Comparison of ENCODE assay signal across 19 cellular contexts in genomic region chr17:49819118-49819517, GRCh38. TPM values are rescaled to one million over a fixed set of nuclear protein-coding genes. Genes with fewer than 3 reads are reported as not detected.
DNase-seq lines count a peak whose midpoint lies in the region; ATAC-seq and TF ChIP-seq lines count a peak whose summit lies in the region.
"Had no signal": no experiment of that assay in that cellular context is flagged by ENCODE, and none has a peak within 500 bp of the region (broad histone marks: within the 10 kb centered on the region; RNA-seq: fewer than 3 reads in every experiment).

No MANE protein-coding gene starts in this region.

- H3K4ac ChIP-seq in H9 (ENCODE audit: low read depth, low read length): no peak overlapping the region
- no peak overlapping the region for H3K4ac ChIP-seq in mesendoderm (ENCODE audit: low read depth, low read length)

- H2BK15ac ChIP-seq in H9 (ENCODE audit: low read depth, low read length): 0 out of 2 replicates have a peak overlapping the region, but pooled peaks have one; percentile 55
- no peak overlapping the region for H2BK15ac ChIP-seq in mesendoderm (replicated peaks; ENCODE audit: low read depth)

- H3K23ac ChIP-seq in H9 (ENCODE audit: insufficient read length, low read depth, low read length) (no peak overlapping the region), mesendoderm (ENCODE audit: low read length) (no peak overlapping the region)

- no peaks in the 10 kb centered on the region for H3K27me3 ChIP-seq in H9 (ENCODE audit: insufficient read depth, low read length)
- H3K27me3 ChIP-seq in mesendoderm (ENCODE audit: insufficient read depth, low read length, poor library complexity): no peaks in the 10 kb centered on the region
- H3K27me3 ChIP-seq: foreskin keratinocyte, right atrium auricular region, uterus had no signal

- peaks cover 5% of the 10 kb centered on the region for H3K79me1 ChIP-seq in H9 (ENCODE audit: insufficient read depth, low read depth, low read length, poor library complexity, severe bottlenecking)
- H3K79me1 ChIP-seq in mesendoderm (ENCODE audit: low read length): peaks cover 13% of the 10 kb centered on the region

- no peak overlapping the region for H4K91ac ChIP-seq in H9 (ENCODE audit: insufficient read length, low read depth, low read length)

- H3K4me1 ChIP-seq in H9 (ENCODE audit: insufficient read depth, low read length): peaks cover 15% of the 10 kb centered on the region; the same call in 1 of the 2 replicates
- H3K4me1 ChIP-seq in mesendoderm (ENCODE audit: control insufficient read depth, low read depth, low read length): peaks cover 9% of the 10 kb centered on the region
- H3K4me1 ChIP-seq: uterus had no signal

- H3K36me3 ChIP-seq in mesendoderm (ENCODE audit: control insufficient read depth, insufficient read depth, low read length): peaks cover 6% of the 10 kb centered on the region
- H3K36me3 ChIP-seq: uterus had no signal

- H2AK5ac ChIP-seq in H9 (ENCODE audit: insufficient read length, low read length) (no peak overlapping the region), mesendoderm (ENCODE audit: low read length) (no peak overlapping the region)

- no peak for ATAC-seq in HG03457 (IDR thresholded peaks at IDR 0.05; ENCODE audit: unreplicated experiment)
- ATAC-seq: foreskin keratinocyte, HCT116, left lobe of liver had no signal

- TF ChIP-seq CTCF in H9 (conservative IDR thresholded peaks at IDR 0.05): no peak

- no peak overlapping the region for H3T11ph ChIP-seq in H9 (ENCODE audit: low read length)

- no peak overlapping the region for H3K4me2 ChIP-seq in H9 (ENCODE audit: insufficient read depth, insufficient read length, low read length)
- no peak overlapping the region for H3K4me2 ChIP-seq in mesendoderm (ENCODE audit: low read length)

- no peak overlapping the region for H4K5ac ChIP-seq in H9 (ENCODE audit: insufficient read length, low read depth, low read length)
- H4K5ac ChIP-seq in mesendoderm (ENCODE audit: low read length): no peak overlapping the region

- peaks cover 64 to 65% of the 10 kb centered on the region in 2 experiments for H3K4me1 Mint-ChIP-seq in H9
- peaks cover 26% of the 10 kb centered on the region for H3K4me1 Mint-ChIP-seq in activated T-helper 2 cell treated with anti-CD3 and anti-CD28 coated beads, Interferon-gamma antibody, Interleukin-2, Interleukin-4, amounts not matched to agents 10 μg/mL and 5 μg/mL and 100 μg/mL, durations not matched to agents 14 hours and 24 hours and 36 hours (ENCODE audit: low read depth)

- H2BK20ac ChIP-seq in H9 (ENCODE audit: low read depth, low read length, poor library complexity, severe bottlenecking): no peak overlapping the region

- H3K4me3 Mint-ChIP-seq in H9: peak overlapping the region in 1 of 2 experiments; percentile 49; a peak in 2 of 5 replicates
- H3K4me3 Mint-ChIP-seq in activated T-helper 2 cell treated with anti-CD3 and anti-CD28 coated beads, Interferon-gamma antibody, Interleukin-2, Interleukin-4, amounts not matched to agents 10 μg/mL and 5 μg/mL and 100 μg/mL, durations not matched to agents 14 hours and 24 hours and 36 hours (ENCODE audit: low read depth): no peak overlapping the region

- peak; percentile 5 to 6 for DNase-seq in activated CD4-positive, alpha-beta T cell treated with anti-CD3 and anti-CD28 coated beads for 4 hours
- no peak for DNase-seq in activated CD4-positive, alpha-beta T cell treated with anti-CD3 and anti-CD28 coated beads for 48 hours
- no peak for DNase-seq in H9
- no peak for DNase-seq in activated T-helper 2 cell treated with anti-CD3 and anti-CD28 coated beads, Interferon-gamma antibody, Interleukin-2, Interleukin-4, amounts not matched to agents 10 μg/mL and 5 μg/mL and 100 μg/mL, durations not matched to agents 14 hours and 24 hours and 36 hours (ENCODE audit: low spot score)
- DNase-seq in mesendoderm: no peak
- no peak for DNase-seq in substantia nigra (lab: John Stamatoyannopoulos, UW)
- DNase-seq in ecto neural progenitor cell (ENCODE audit: low spot score): no peak
- DNase-seq: activated CD8-positive, alpha-beta memory T cell treated with anti-CD3 and anti-CD28 coated beads, Interleukin-2, amount 50 U/mL, for 4 hours; aorta; DMS79 treated with DMSO at 0.1 percent for 48 hours; NCI-H1436; occipital lobe; uterus had no signal

- H2BK5ac ChIP-seq in H9 (ENCODE audit: insufficient read length, low read length) (no peak overlapping the region), mesendoderm (ENCODE audit: low read length) (no peak overlapping the region)

- H3K79me2 ChIP-seq in H9 (ENCODE audit: insufficient read depth, low read length) (peaks cover 7% of the 10 kb centered on the region; the same call in 1 of the 2 replicates), mesendoderm (ENCODE audit: control insufficient read depth, insufficient read depth, low read length) (peaks cover 27% of the 10 kb centered on the region)

- H2BK12ac ChIP-seq in H9 (ENCODE audit: insufficient read length, low read depth, low read length): no peak overlapping the region

- H3K14ac ChIP-seq in H9 (ENCODE audit: insufficient read depth, low read length): no peak overlapping the region

- H3K9me3 Mint-ChIP-seq in H9: no peaks in the 10 kb centered on the region
- no peaks in the 10 kb centered on the region for H3K9me3 Mint-ChIP-seq in activated T-helper 2 cell treated with anti-CD3 and anti-CD28 coated beads, Interferon-gamma antibody, Interleukin-2, Interleukin-4, amounts not matched to agents 10 μg/mL and 5 μg/mL and 100 μg/mL, durations not matched to agents 14 hours and 24 hours and 36 hours

- peaks cover 50 to 71% (median 63%) of the 10 kb centered on the region in 3 experiments; a peak in 6 of 7 replicates for H3K36me3 Mint-ChIP-seq in H9 (ENCODE audit: insufficient read depth in 1 of 3, low read depth in 3 of 3)
- H3K36me3 Mint-ChIP-seq in activated T-helper 2 cell treated with anti-CD3 and anti-CD28 coated beads, Interferon-gamma antibody, Interleukin-2, Interleukin-4, amounts not matched to agents 10 μg/mL and 5 μg/mL and 100 μg/mL, durations not matched to agents 14 hours and 24 hours and 36 hours (ENCODE audit: low read depth): peaks cover 75% of the 10 kb centered on the region

- H3K56ac ChIP-seq in H9 (ENCODE audit: insufficient read length, low read depth, low read length) (no peak overlapping the region), mesendoderm (ENCODE audit: low read length) (no peak overlapping the region)

- H3K18ac ChIP-seq in H9 (ENCODE audit: insufficient read length, low read depth, low read length): no peak overlapping the region
- no peak overlapping the region for H3K18ac ChIP-seq in mesendoderm (ENCODE audit: low read length)

- H3K27ac Mint-ChIP-seq in H9: peak overlapping the region; percentile 62 to 89 (median 84)
- peak overlapping the region; percentile 29 for H3K27ac Mint-ChIP-seq in activated T-helper 2 cell treated with anti-CD3 and anti-CD28 coated beads, Interferon-gamma antibody, Interleukin-2, Interleukin-4, amounts not matched to agents 10 μg/mL and 5 μg/mL and 100 μg/mL, durations not matched to agents 14 hours and 24 hours and 36 hours

- intact Hi-C loops in activated T-helper 2 cell treated with anti-CD3 and anti-CD28 coated beads, Interferon-gamma antibody, Interleukin-2, Interleukin-4, amounts not matched to agents 10 μg/mL and 5 μg/mL and 100 μg/mL, durations not matched to agents 14 hours and 24 hours and 36 hours (cut with micrococcal nuclease): no loop called here

- no peak overlapping the region for H3K9ac ChIP-seq in H9 (ENCODE audit: extremely low read depth, insufficient read length, low read length)
- peak overlapping the region; percentile 17 for H3K9ac ChIP-seq in mesendoderm (ENCODE audit: low read length)

- no peak overlapping the region for H4K8ac ChIP-seq in H9 (replicated peaks; ENCODE audit: insufficient read length, low read depth, low read length)
- no peak overlapping the region for H4K8ac ChIP-seq in mesendoderm (ENCODE audit: low read depth, low read length)

- no peak overlapping the region for H2AFZ ChIP-seq in H9 (ENCODE audit: low read length)

- H3K4me3 ChIP-seq in mesendoderm (ENCODE audit: low read length): no peak overlapping the region
- H3K4me3 ChIP-seq: right atrium auricular region, uterus had no signal

- no CpG with 5 or more reads among the region's 5 CpGs for WGBS in H9 (ENCODE audit: extremely low coverage, insufficient read length, low lambda C conversion rate)
- no CpG with 5 or more reads among the region's 5 CpGs for WGBS in mesendoderm (ENCODE audit: extremely low coverage, insufficient coverage, low lambda C conversion rate)

- no peaks in the 10 kb centered on the region for H3K23me2 ChIP-seq in H9 (ENCODE audit: insufficient read length, low read depth, low read length, poor library complexity, severe bottlenecking)

- no peaks in the 10 kb centered on the region for H4K20me1 ChIP-seq in H9 (ENCODE audit: control insufficient read depth, insufficient read depth, insufficient read length)

- no peaks in the 10 kb centered on the region for H3K27me3 Mint-ChIP-seq in H9 (ENCODE audit: low read depth)
- H3K27me3 Mint-ChIP-seq in activated T-helper 2 cell treated with anti-CD3 and anti-CD28 coated beads, Interferon-gamma antibody, Interleukin-2, Interleukin-4, amounts not matched to agents 10 μg/mL and 5 μg/mL and 100 μg/mL, durations not matched to agents 14 hours and 24 hours and 36 hours (ENCODE audit: low read depth): no peaks in the 10 kb centered on the region

- H3K9me3 ChIP-seq in H9 (ENCODE audit: control insufficient read depth, low read depth, low read length): no peaks in the 10 kb centered on the region
- H3K9me3 ChIP-seq: right atrium auricular region, uterus had no signal

- H2BK120ac ChIP-seq in H9 (ENCODE audit: low read depth, low read length, poor library complexity, severe bottlenecking) (no peak overlapping the region), mesendoderm (ENCODE audit: low read depth, low read length) (no peak overlapping the region)

- H3K27ac ChIP-seq in H9 (ENCODE audit: insufficient read length, low read depth, low read length) (no peak overlapping the region), mesendoderm (ENCODE audit: low read depth, low read length) (no peak overlapping the region), substantia nigra (ENCODE audit: low read depth, low read length, poor library complexity, severe bottlenecking) (no peak overlapping the region)
- H3K27ac ChIP-seq: foreskin keratinocyte, right atrium auricular region, uterus had no signal

RNA-seq across cellular contexts. Expression of gene TAC4, which starts 28.8 kb away (rescaled TPM):
- not detected in 2 replicates for total RNA-seq in H9 (2021)
- total RNA-seq in activated T-helper 2 cell treated with anti-CD3 and anti-CD28 coated beads, Interferon-gamma antibody, Interleukin-2, Interleukin-4, amounts not matched to agents 10 μg/mL and 5 μg/mL and 100 μg/mL, durations not matched to agents 14 hours and 24 hours and 36 hours: not detected in 2 replicates
- not detected for polyA plus RNA-seq in mesendoderm (2013, experiment 1 of 2)
- polyA plus RNA-seq in mesendoderm (2013, experiment 2 of 2): not detected
- total RNA-seq: aorta, foreskin keratinocyte, left lobe of liver, LHCN-M2, occipital lobe, right atrium auricular region had no signal
- polyA plus RNA-seq: aorta, foreskin keratinocyte had no signal

RNA-seq across cellular contexts. Expression of gene KAT7, which starts 30.6 kb away (rescaled TPM):
- 84.6 and 93.1 TPM in 2 replicates for total RNA-seq in H9 (2021)
- total RNA-seq in activated T-helper 2 cell treated with anti-CD3 and anti-CD28 coated beads, Interferon-gamma antibody, Interleukin-2, Interleukin-4, amounts not matched to agents 10 μg/mL and 5 μg/mL and 100 μg/mL, durations not matched to agents 14 hours and 24 hours and 36 hours: 62.1 and 65.0 TPM in 2 replicates
- polyA plus RNA-seq in mesendoderm (2013, experiment 1 of 2): 82.4 TPM
- 83.9 TPM for polyA plus RNA-seq in mesendoderm (2013, experiment 2 of 2)

RNA-seq across cellular contexts. Expression of gene FAM117A, which starts 55.2 kb away (rescaled TPM):
- 21.1 and 21.3 TPM in 2 replicates for total RNA-seq in H9 (2021)
- 12.2 and 15.8 TPM in 2 replicates for total RNA-seq in activated T-helper 2 cell treated with anti-CD3 and anti-CD28 coated beads, Interferon-gamma antibody, Interleukin-2, Interleukin-4, amounts not matched to agents 10 μg/mL and 5 μg/mL and 100 μg/mL, durations not matched to agents 14 hours and 24 hours and 36 hours
- polyA plus RNA-seq in mesendoderm (2013, experiment 1 of 2): 18.5 TPM
- 19.6 TPM for polyA plus RNA-seq in mesendoderm (2013, experiment 2 of 2)

Comparison
In these comparisons a context has a peak if more than half of its experiments do, and no peak if none do; other contexts are left out.
1. DNase-seq: peak in activated CD4-positive, alpha-beta T cell treated with anti-CD3 and anti-CD28 coated beads for 4 hours (2 of 2); none in activated CD4-positive, alpha-beta T cell treated with anti-CD3 and anti-CD28 coated beads for 48 hours (single experiment), H9 (single experiment), activated T-helper 2 cell treated with anti-CD3 and anti-CD28 coated beads, Interferon-gamma antibody, Interleukin-2, Interleukin-4, amounts not matched to agents 10 μg/mL and 5 μg/mL and 100 μg/mL, durations not matched to agents 14 hours and 24 hours and 36 hours (single experiment), mesendoderm (single experiment), substantia nigra (0 of 49) and ecto neural progenitor cell (single experiment).